In the genomic region with DNA sequence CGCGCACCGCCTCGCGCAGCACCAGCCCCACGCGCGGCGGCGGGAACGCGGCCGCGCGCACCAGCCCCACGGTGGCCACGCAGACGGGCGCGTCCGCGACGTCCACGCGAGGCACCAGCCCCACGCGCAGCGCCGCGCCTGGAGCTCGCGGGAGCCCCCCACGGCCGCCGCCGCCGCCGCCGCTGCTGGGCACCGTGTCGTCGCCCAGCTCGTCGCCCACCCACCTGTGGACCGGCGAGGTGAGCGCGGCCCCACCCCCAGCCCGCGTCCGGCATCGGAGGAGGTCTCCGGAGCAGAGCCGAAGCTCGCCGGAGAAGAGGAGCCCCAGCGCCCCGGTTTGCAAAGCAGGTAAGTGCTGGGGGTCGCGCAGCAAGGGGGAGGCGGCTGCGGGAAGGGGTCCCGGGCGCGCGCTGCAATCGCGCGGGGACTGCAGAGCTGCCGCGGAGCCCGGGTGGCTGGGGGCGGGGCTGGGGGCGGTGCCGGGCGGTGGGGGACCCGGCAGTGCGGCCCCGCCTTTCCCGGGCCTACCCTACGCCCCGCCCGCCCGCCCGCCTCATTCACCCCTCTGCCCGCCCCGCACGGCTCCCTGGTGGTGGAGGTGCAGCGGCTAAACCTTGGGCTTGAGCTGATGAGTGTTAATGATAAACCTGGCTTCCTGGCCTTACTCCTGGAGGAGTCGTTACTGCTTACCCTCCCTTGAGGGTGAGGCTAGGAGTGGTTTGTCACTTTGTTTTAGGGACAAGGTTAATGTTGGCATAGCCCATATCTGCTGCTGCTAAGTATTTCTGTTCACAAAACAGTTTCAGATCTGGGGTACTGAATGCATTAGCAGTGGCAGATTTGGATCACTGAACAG, we compare ENCODE assay signal across 8 cellular contexts. TPM values are rescaled to one million over a fixed set of nuclear protein-coding genes. Genes with fewer than 3 reads are reported as not detected.
DNase-seq lines count a peak whose midpoint lies in the region; ATAC-seq and TF ChIP-seq lines count a peak whose summit lies in the region.

No MANE protein-coding gene starts in this region.

- H3K4me1 Mint-ChIP-seq in T-helper 1 cell treated with Interleukin-12 subunit alpha and Interleukin-12 subunit beta and Interleukin-4 antibody, amounts not matched to agents 30 μg/mL and 1 μg/mL, for 36 hours (ENCODE audit: low read depth) = peaks cover 34% of the 10 kb centered on the region

- H3K36me3 Mint-ChIP-seq in T-helper 1 cell treated with Interleukin-12 subunit alpha and Interleukin-12 subunit beta and Interleukin-4 antibody, amounts not matched to agents 30 μg/mL and 1 μg/mL, for 36 hours (ENCODE audit: low read depth) = peaks cover 2% of the 10 kb centered on the region

- H3K27ac Mint-ChIP-seq in T-helper 1 cell treated with Interleukin-12 subunit alpha and Interleukin-12 subunit beta and Interleukin-4 antibody, amounts not matched to agents 30 μg/mL and 1 μg/mL, for 36 hours = peak overlapping the region; percentile 91

- peak; percentile 62 for ATAC-seq in HG02798 (IDR thresholded peaks at IDR 0.05; ENCODE audit: poor library complexity, unreplicated experiment)

- intact Hi-C loops in vagina (cut with DNase I) = no loop called here

- peak overlapping the region; percentile 86 for H3K4me3 Mint-ChIP-seq in T-helper 1 cell treated with Interleukin-12 subunit alpha and Interleukin-12 subunit beta and Interleukin-4 antibody, amounts not matched to agents 30 μg/mL and 1 μg/mL, for 36 hours

- DNase-seq in NCI-H1417 (lab: John Stamatoyannopoulos, UW) (peak; percentile 65 to 90 (median 87)), amygdala (lab: John Stamatoyannopoulos, UW) (peak in 54 of 56 donors; percentile 6 to 79 (median 52)), right atrium auricular region (ENCODE audit: low spot score) (no peak), vagina (ENCODE audit: extremely low spot score in 2 of 2) (no peak)

- H3K9ac ChIP-seq in rectal smooth muscle tissue (ENCODE audit: low read length) = peak overlapping the region; percentile 45

- H3K36me3 ChIP-seq in right atrium auricular region = no peaks in the 10 kb centered on the region
- H3K36me3 ChIP-seq in rectal smooth muscle tissue (ENCODE audit: control insufficient read depth, insufficient read depth, low read length) = no peaks in the 10 kb centered on the region
- H3K36me3 ChIP-seq in vagina = no peaks in the 10 kb centered on the region

- no peaks in the 10 kb centered on the region for H3K27me3 ChIP-seq in right atrium auricular region
- no peaks in the 10 kb centered on the region for H3K27me3 ChIP-seq in rectal smooth muscle tissue (ENCODE audit: control insufficient read depth, insufficient read depth, low read length)
- no peaks in the 10 kb centered on the region for H3K27me3 ChIP-seq in vagina

- peak overlapping the region; percentile 96 to 98 for H3K27ac ChIP-seq in right atrium auricular region
- peak overlapping the region; percentile 83 for H3K27ac ChIP-seq in rectal smooth muscle tissue (ENCODE audit: low read depth, low read length)
- peak overlapping the region; percentile 92 for H3K27ac ChIP-seq in vagina

- peak overlapping the region; percentile 95 for H3K4me3 ChIP-seq in right atrium auricular region
- H3K4me3 ChIP-seq in rectal smooth muscle tissue (ENCODE audit: low read length) = peak overlapping the region; percentile 80
- H3K4me3 ChIP-seq in vagina = peak overlapping the region; percentile 74 to 99

- no peaks in the 10 kb centered on the region for H3K9me3 Mint-ChIP-seq in T-helper 1 cell treated with Interleukin-12 subunit alpha and Interleukin-12 subunit beta and Interleukin-4 antibody, amounts not matched to agents 30 μg/mL and 1 μg/mL, for 36 hours

- TF ChIP-seq CTCF in right atrium auricular region (IDR thresholded peaks at IDR 0.05) (peak in 1 of 2 donors; percentile 22), vagina (IDR thresholded peaks at IDR 0.05) (no peak)

- H3K4me1 ChIP-seq in right atrium auricular region = peaks cover 0 to 25% of the 10 kb centered on the region in 2 donors
- H3K4me1 ChIP-seq in rectal smooth muscle tissue (ENCODE audit: control insufficient read depth, insufficient read depth, low read length) = peaks cover 6% of the 10 kb centered on the region
- peaks cover 15% of the 10 kb centered on the region for H3K4me1 ChIP-seq in vagina

- H3K9me3 ChIP-seq in right atrium auricular region (no peaks in the 10 kb centered on the region), vagina (no peaks in the 10 kb centered on the region)

- H3K27me3 Mint-ChIP-seq in T-helper 1 cell treated with Interleukin-12 subunit alpha and Interleukin-12 subunit beta and Interleukin-4 antibody, amounts not matched to agents 30 μg/mL and 1 μg/mL, for 36 hours (ENCODE audit: low read depth) = no peaks in the 10 kb centered on the region

- TF ChIP-seq POLR2A in GM15510 (IDR thresholded peaks at IDR 0.05; ENCODE audit: borderline replicate concordance, extremely low read depth, insufficient read length) (peak; percentile 53), vagina (IDR thresholded peaks at IDR 0.05) (no peak)

RNA-seq across cellular contexts. Expression of gene FAM117B, which starts 0.9 kb away (rescaled TPM):
- total RNA-seq in right atrium auricular region (1 to 10 TPM; 3.3 to 5.2 TPM), vagina (13.5 TPM)

Comparison
In these comparisons a context has a peak if more than half of its experiments do, and no peak if none do; other contexts are left out.
1. DNase-seq: peak in NCI-H1417 (3 of 3) and amygdala (54 of 56); none in right atrium auricular region (single experiment) and vagina (0 of 2).
2. Peak in every context shown above with its lines, with median percentiles within 50 percentile points of each other: H3K27ac ChIP-seq and H3K4me3 ChIP-seq.